ENCODE assay signal across 23 cellular contexts in the genomic region with DNA sequence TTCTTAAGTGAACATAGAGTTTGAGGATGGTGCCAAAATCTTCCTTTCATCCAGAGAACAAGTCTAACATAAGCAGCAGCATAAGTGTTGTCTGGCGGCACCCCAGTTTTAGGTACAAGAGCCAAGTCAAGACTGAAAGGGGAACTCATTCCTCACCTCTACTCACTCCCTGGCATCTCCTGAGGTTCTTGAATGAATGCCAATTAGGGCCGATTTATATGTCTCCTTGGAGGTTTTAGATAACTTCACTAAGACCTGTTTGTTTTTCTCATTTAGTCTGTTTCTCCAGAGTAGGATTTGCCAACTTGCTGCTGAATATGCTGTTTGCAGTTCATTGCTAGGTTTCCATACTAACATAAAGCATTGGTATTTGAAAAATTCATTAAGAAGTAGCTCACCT. TPM values are rescaled to one million over a fixed set of nuclear protein-coding genes. Genes with fewer than 3 reads are reported as not detected.
DNase-seq lines count a peak whose midpoint lies in the region; TF ChIP-seq lines count a peak whose summit lies in the region.
"Had no signal": no experiment of that assay in that cellular context is flagged by ENCODE, and none has a peak within 500 bp of the region (broad histone marks: within the 10 kb centered on the region; RNA-seq: fewer than 3 reads in every experiment).

No MANE protein-coding gene starts in this region.

- no peaks in the 10 kb centered on the region for H3F3A ChIP-seq in SU-DHL-6 (ENCODE audit: insufficient read depth)

- H3K36me3 Mint-ChIP-seq in mesothelial cell of epicardium = no peaks in the 10 kb centered on the region
- H3K36me3 Mint-ChIP-seq in activated T-cell treated with anti-CD3 and anti-CD28 coated beads, Interleukin-2, amount 50 U/mL, for 24 hours (ENCODE audit: low read depth) = no peaks in the 10 kb centered on the region
- H3K36me3 Mint-ChIP-seq: CD8-positive, alpha-beta T cell had no signal

- H3K9ac ChIP-seq in SU-DHL-6 (ENCODE audit: low read length) = no peak overlapping the region

- TF ChIP-seq CTCF in SU-DHL-6 (IDR thresholded peaks at IDR 0.05; ENCODE audit: insufficient read depth, low read length, poor library complexity, severe bottlenecking) (no peak), mesothelial cell of epicardium (IDR thresholded peaks at IDR 0.05; ENCODE audit: unreplicated experiment) (no peak)

- no peaks in the 10 kb centered on the region for H3K36me3 ChIP-seq in SU-DHL-6 (ENCODE audit: low read length)
- H3K36me3 ChIP-seq: SJSA1 had no signal

- no peak overlapping the region for H3K4me3 ChIP-seq in SU-DHL-6 (ENCODE audit: insufficient read depth, low read length, poor library complexity, severe bottlenecking)
- H3K4me3 ChIP-seq: SJSA1 had no signal

- H3K27ac ChIP-seq in SU-DHL-6 (ENCODE audit: low read depth, low read length) = no peak overlapping the region
- H3K27ac ChIP-seq: HL-60, SJSA1 had no signal

- H3K27me3 ChIP-seq in SU-DHL-6 (ENCODE audit: low read length) = no peaks in the 10 kb centered on the region
- H3K27me3 ChIP-seq: SJSA1 had no signal

- H4K20me1 ChIP-seq in SU-DHL-6 (ENCODE audit: low read depth, low read length) = no peaks in the 10 kb centered on the region

- no peaks in the 10 kb centered on the region for H3K27me3 Mint-ChIP-seq in mesothelial cell of epicardium (ENCODE audit: low read depth)
- H3K27me3 Mint-ChIP-seq in activated T-cell treated with anti-CD3 and anti-CD28 coated beads, Interleukin-2, amount 50 U/mL, for 24 hours = no peaks in the 10 kb centered on the region

- peak overlapping the region; percentile 8 for H3K27ac Mint-ChIP-seq in mesothelial cell of epicardium
- H3K27ac Mint-ChIP-seq in activated T-cell treated with anti-CD3 and anti-CD28 coated beads, Interleukin-2, amount 50 U/mL, for 24 hours = no peak overlapping the region
- H3K27ac Mint-ChIP-seq: CD8-positive, alpha-beta T cell had no signal

- H3K4me3 Mint-ChIP-seq in mesothelial cell of epicardium = no peak overlapping the region
- no peak overlapping the region for H3K4me3 Mint-ChIP-seq in activated T-cell treated with anti-CD3 and anti-CD28 coated beads, Interleukin-2, amount 50 U/mL, for 24 hours
- H3K4me3 Mint-ChIP-seq: CD8-positive, alpha-beta T cell; H9 had no signal

- DNase-seq in M059J (ENCODE audit: low read depth) = peak; percentile 12
- DNase-seq in fibroblast of gingiva (ENCODE audit: low read depth) = peak; percentile 2
- no peak for DNase-seq in mesothelial cell of epicardium (ENCODE audit: low spot score in 2 of 2, unreplicated experiment in 2 of 2)
- no peak for DNase-seq in activated T-cell treated with anti-CD3 and anti-CD28 coated beads, Interleukin-2, amount 50 U/mL, for 24 hours
- DNase-seq in NCI-H510A treated with DMSO at 0.1 percent for 48 hours (lab: John Stamatoyannopoulos, UW) = no peak
- no peak for DNase-seq in NCI-H1436 treated with DMSO at 0.1 percent for 48 hours (lab: John Stamatoyannopoulos, UW)
- DNase-seq in NCI-H2227 (lab: John Stamatoyannopoulos, UW; ENCODE audit: unreplicated experiment) = no peak
- DNase-seq: AML-193; C1 segment of cervical spinal cord; CD8-positive, alpha-beta T cell; DND-41; H9; KG1; NCI-H1105 treated with DMSO at 0.1 percent for 48 hours; NCI-H1694; NCI-H2081 treated with DMSO at 0.1 percent for 48 hours; NCI-H524 treated with DMSO at 0.1 percent for 48 hours; NCI-H82 had no signal

- H3K4me1 Mint-ChIP-seq in mesothelial cell of epicardium = peaks cover 16% of the 10 kb centered on the region
- H3K4me1 Mint-ChIP-seq in activated T-cell treated with anti-CD3 and anti-CD28 coated beads, Interleukin-2, amount 50 U/mL, for 24 hours (ENCODE audit: low read depth) = no peaks in the 10 kb centered on the region

- no peaks in the 10 kb centered on the region for H3K9me3 ChIP-seq in SU-DHL-6 (ENCODE audit: insufficient read depth, low read length)
- H3K9me3 ChIP-seq: SJSA1 had no signal

- H2AFZ ChIP-seq in SU-DHL-6 (ENCODE audit: low read depth, low read length, severe bottlenecking) = peak overlapping the region; percentile 45

- no peaks in the 10 kb centered on the region for H3K9me3 Mint-ChIP-seq in mesothelial cell of epicardium
- H3K9me3 Mint-ChIP-seq in activated T-cell treated with anti-CD3 and anti-CD28 coated beads, Interleukin-2, amount 50 U/mL, for 24 hours = no peaks in the 10 kb centered on the region

- no peaks in the 10 kb centered on the region for H3K9me2 ChIP-seq in SU-DHL-6 (replicated peaks; ENCODE audit: insufficient read depth, low read length)

- H3K4me2 ChIP-seq in SU-DHL-6 (ENCODE audit: low read depth, low read length, poor library complexity, severe bottlenecking) = no peak overlapping the region

- no peaks in the 10 kb centered on the region for H3K79me2 ChIP-seq in SU-DHL-6 (ENCODE audit: insufficient read depth, low read length)

RNA-seq across cellular contexts. Expression of gene ADGRL2, which starts 42.5 kb away (rescaled TPM):
- total RNA-seq in M059J (2014; rRNA removed; shearing (Covaris generic)) = 0.94 and 4.0 TPM in 2 replicates
- total RNA-seq in mesothelial cell of epicardium = 81.5 to 89.8 TPM (median 83.4 TPM) in 3 replicates
- total RNA-seq: CD8-positive, alpha-beta T cell; HT-29; OCI-LY7 had no signal

Comparison
In these comparisons a context has a peak if more than half of its experiments do, and no peak if none do; other contexts are left out.
1. DNase-seq: peak in M059J (single experiment) and fibroblast of gingiva (single experiment); none in mesothelial cell of epicardium (0 of 2), activated T-cell treated with anti-CD3 and anti-CD28 coated beads, Interleukin-2, amount 50 U/mL, for 24 hours (single experiment), NCI-H510A treated with DMSO at 0.1 percent for 48 hours (single experiment), NCI-H1436 treated with DMSO at 0.1 percent for 48 hours (single experiment) and NCI-H2227 (single experiment).
2. RNA of gene ADGRL2, which starts 42.5 kb away (total RNA-seq): 81.5 to 89.8 TPM in mesothelial cell of epicardium; 0.94 to 4.0 TPM in M059J; every median in the first group is over 10 times any median in the second.